ENCODE assay signal across 1 cellular context in genomic region chr9:122144006-122144405, GRCh38.
TF ChIP-seq lines count a peak whose summit lies in the region.

No MANE protein-coding gene starts in this region.

TF ChIP-seq in GM23338, 12 proteins besides CTCF, POLR2A, EP300 and RAD21 (continued from another document):
- TF ChIP-seq, protein P1, sequence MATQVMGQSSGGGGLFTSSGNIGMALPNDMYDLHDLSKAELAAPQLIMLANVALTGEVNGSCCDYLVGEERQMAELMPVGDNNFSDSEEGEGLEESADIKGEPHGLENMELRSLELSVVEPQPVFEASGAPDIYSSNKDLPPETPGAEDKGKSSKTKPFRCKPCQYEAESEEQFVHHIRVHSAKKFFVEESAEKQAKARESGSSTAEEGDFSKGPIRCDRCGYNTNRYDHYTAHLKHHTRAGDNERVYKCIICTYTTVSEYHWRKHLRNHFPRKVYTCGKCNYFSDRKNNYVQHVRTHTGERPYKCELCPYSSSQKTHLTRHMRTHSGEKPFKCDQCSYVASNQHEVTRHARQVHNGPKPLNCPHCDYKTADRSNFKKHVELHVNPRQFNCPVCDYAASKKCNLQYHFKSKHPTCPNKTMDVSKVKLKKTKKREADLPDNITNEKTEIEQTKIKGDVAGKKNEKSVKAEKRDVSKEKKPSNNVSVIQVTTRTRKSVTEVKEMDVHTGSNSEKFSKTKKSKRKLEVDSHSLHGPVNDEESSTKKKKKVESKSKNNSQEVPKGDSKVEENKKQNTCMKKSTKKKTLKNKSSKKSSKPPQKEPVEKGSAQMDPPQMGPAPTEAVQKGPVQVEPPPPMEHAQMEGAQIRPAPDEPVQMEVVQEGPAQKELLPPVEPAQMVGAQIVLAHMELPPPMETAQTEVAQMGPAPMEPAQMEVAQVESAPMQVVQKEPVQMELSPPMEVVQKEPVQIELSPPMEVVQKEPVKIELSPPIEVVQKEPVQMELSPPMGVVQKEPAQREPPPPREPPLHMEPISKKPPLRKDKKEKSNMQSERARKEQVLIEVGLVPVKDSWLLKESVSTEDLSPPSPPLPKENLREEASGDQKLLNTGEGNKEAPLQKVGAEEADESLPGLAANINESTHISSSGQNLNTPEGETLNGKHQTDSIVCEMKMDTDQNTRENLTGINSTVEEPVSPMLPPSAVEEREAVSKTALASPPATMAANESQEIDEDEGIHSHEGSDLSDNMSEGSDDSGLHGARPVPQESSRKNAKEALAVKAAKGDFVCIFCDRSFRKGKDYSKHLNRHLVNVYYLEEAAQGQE (IDR thresholded peaks at IDR 0.05; ENCODE audit: unreplicated experiment), result no peak
- TF ChIP-seq ZNF462 (CRISPR knock-in tag; IDR thresholded peaks at IDR 0.05) (no peak), ZNF331 (CRISPR knock-in tag; IDR thresholded peaks at IDR 0.05; ENCODE audit: low read depth) (no peak), EZH2 (IDR thresholded peaks at IDR 0.05; ENCODE audit: low read depth, unreplicated experiment) (no peak), EZH2phosphoT487 (IDR thresholded peaks at IDR 0.05; ENCODE audit: unreplicated experiment) (no peak), JUNB (IDR thresholded peaks at IDR 0.05; ENCODE audit: unreplicated experiment) (no peak), ETS1 (IDR thresholded peaks at IDR 0.05) (no peak)
